Comparison of ENCODE assay signal across 1 cellular context in genomic region chr19:36604656-36605100, GRCh38.
TF ChIP-seq lines count a peak whose summit lies in the region.

No MANE protein-coding gene starts in this region.

TF ChIP-seq in GM12878, 131 proteins besides CTCF, POLR2A, EP300 and RAD21 (continued from another document and continues in another):
- TF ChIP-seq CUX1 (IDR thresholded peaks at IDR 0.05; ENCODE audit: insufficient replicate concordance, low read depth, low read length) (no peak), SMC3 (IDR thresholded peaks at IDR 0.05; ENCODE audit: borderline replicate concordance, low read length) (no peak), IRF4 (IDR thresholded peaks at IDR 0.05; ENCODE audit: low read depth, low read length) (no peak), MXI1 (IDR thresholded peaks at IDR 0.05; ENCODE audit: low read depth, low read length) (peak; percentile 91), TARDBP (IDR thresholded peaks at IDR 0.05; ENCODE audit: borderline replicate concordance) (no peak), ZNF217 (IDR thresholded peaks at IDR 0.05) (no peak), HSF1 (IDR thresholded peaks at IDR 0.05; ENCODE audit: low read depth, low read length) (no peak), TCF12 (IDR thresholded peaks at IDR 0.05; ENCODE audit: low read depth, low read length) (peak; percentile 75), MTA3 (IDR thresholded peaks at IDR 0.05; ENCODE audit: borderline replicate concordance, low read length) (no peak), NR2C1 (IDR thresholded peaks at IDR 0.05) (no peak), ZNF207 (IDR thresholded peaks at IDR 0.05; ENCODE audit: borderline replicate concordance) (0 out of 2 replicates have a peak, but pooled peaks have one; percentile 5), BHLHE40 (IDR thresholded peaks at IDR 0.05; ENCODE audit: borderline replicate concordance in 1 of 2, low read depth in 2 of 2, low read length in 1 of 2) (peak in 1 of 2 experiments; percentile 61; a peak in 2 of 4 replicates), PAX5 (IDR thresholded peaks at IDR 0.05; ENCODE audit: borderline replicate concordance, low read depth, low read length) (no peak), SP1 (IDR thresholded peaks at IDR 0.05; ENCODE audit: low read depth, low read length) (peak; percentile 28), JUND (IDR thresholded peaks at IDR 0.05; ENCODE audit: low read depth, low read length) (no peak), CREB1 (IDR thresholded peaks at IDR 0.05; ENCODE audit: low read depth) (peak; percentile 76; the same call in 1 of the 2 replicates), ZBED1 (IDR thresholded peaks at IDR 0.05; ENCODE audit: borderline replicate concordance) (no peak), LARP7 (IDR thresholded peaks at IDR 0.05) (no peak), ZZZ3 (IDR thresholded peaks at IDR 0.05; ENCODE audit: control insufficient read depth, insufficient read length, low read depth) (no peak), FOXM1 (IDR thresholded peaks at IDR 0.05; ENCODE audit: low read depth, low read length) (no peak), PML (IDR thresholded peaks at IDR 0.05; ENCODE audit: low read length) (no peak), NRF1 (conservative IDR thresholded peaks at IDR 0.05; ENCODE audit: low read depth, low read length) (no peak), PBX3 (IDR thresholded peaks at IDR 0.05; ENCODE audit: insufficient replicate concordance, low read depth, low read length) (peak; percentile 12), MYB (IDR thresholded peaks at IDR 0.05; ENCODE audit: borderline replicate concordance, low read depth, low read length) (no peak), SIN3A (IDR thresholded peaks at IDR 0.05; ENCODE audit: low read depth, low read length) (peak; percentile 81; the same call in 1 of the 2 replicates), MYC (IDR thresholded peaks at IDR 0.05; ENCODE audit: insufficient read depth, insufficient read length, insufficient replicate concordance, low read length, severe bottlenecking) (no peak), KDM1A (IDR thresholded peaks at IDR 0.05; ENCODE audit: borderline replicate concordance) (no peak), ATF7 (IDR thresholded peaks at IDR 0.05; ENCODE audit: low read depth) (0 out of 2 replicates have a peak, but pooled peaks have one; percentile 7), REST (IDR thresholded peaks at IDR 0.05; ENCODE audit: low read depth, low read length) (no peak), TCF3 (IDR thresholded peaks at IDR 0.05; ENCODE audit: borderline replicate concordance, insufficient read depth, low read depth, low read length) (0 out of 2 replicates have a peak, but pooled peaks have one; percentile 25), ZSCAN29 (IDR thresholded peaks at IDR 0.05) (no peak), RAD51 (IDR thresholded peaks at IDR 0.05) (no peak), KAT2A (conservative IDR thresholded peaks at IDR 0.05; ENCODE audit: control insufficient read depth, low read depth, low read length) (no peak), SMAD1 (IDR thresholded peaks at IDR 0.05; ENCODE audit: low read depth, partially characterized antibody) (no peak), JUNB (IDR thresholded peaks at IDR 0.05) (no peak), MEF2B (IDR thresholded peaks at IDR 0.05; ENCODE audit: partially characterized antibody, poor library complexity, severe bottlenecking) (no peak), HDAC6 (IDR thresholded peaks at IDR 0.05; ENCODE audit: unreplicated experiment) (no peak), EED (IDR thresholded peaks at IDR 0.05; ENCODE audit: low read depth) (no peak), EGR1 (IDR thresholded peaks at IDR 0.05; ENCODE audit: borderline replicate concordance in 1 of 2, low read depth in 2 of 2, low read length in 2 of 2) (peak in 1 of 2 experiments; percentile 37; a peak in 1 of 3 replicates), HDGF (IDR thresholded peaks at IDR 0.05) (peak; percentile 83), IRF5 (IDR thresholded peaks at IDR 0.05; ENCODE audit: borderline replicate concordance) (no peak), TBL1XR1 (IDR thresholded peaks at IDR 0.05; ENCODE audit: low read depth, low read length) (no peak)
- TF ChIP-seq, protein P1, sequence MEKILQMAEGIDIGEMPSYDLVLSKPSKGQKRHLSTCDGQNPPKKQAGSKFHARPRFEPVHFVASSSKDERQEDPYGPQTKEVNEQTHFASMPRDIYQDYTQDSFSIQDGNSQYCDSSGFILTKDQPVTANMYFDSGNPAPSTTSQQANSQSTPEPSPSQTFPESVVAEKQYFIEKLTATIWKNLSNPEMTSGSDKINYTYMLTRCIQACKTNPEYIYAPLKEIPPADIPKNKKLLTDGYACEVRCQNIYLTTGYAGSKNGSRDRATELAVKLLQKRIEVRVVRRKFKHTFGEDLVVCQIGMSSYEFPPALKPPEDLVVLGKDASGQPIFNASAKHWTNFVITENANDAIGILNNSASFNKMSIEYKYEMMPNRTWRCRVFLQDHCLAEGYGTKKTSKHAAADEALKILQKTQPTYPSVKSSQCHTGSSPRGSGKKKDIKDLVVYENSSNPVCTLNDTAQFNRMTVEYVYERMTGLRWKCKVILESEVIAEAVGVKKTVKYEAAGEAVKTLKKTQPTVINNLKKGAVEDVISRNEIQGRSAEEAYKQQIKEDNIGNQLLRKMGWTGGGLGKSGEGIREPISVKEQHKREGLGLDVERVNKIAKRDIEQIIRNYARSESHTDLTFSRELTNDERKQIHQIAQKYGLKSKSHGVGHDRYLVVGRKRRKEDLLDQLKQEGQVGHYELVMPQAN (conservative IDR thresholded peaks at IDR 0.05): peak; percentile 77
- TF ChIP-seq, protein P2, sequence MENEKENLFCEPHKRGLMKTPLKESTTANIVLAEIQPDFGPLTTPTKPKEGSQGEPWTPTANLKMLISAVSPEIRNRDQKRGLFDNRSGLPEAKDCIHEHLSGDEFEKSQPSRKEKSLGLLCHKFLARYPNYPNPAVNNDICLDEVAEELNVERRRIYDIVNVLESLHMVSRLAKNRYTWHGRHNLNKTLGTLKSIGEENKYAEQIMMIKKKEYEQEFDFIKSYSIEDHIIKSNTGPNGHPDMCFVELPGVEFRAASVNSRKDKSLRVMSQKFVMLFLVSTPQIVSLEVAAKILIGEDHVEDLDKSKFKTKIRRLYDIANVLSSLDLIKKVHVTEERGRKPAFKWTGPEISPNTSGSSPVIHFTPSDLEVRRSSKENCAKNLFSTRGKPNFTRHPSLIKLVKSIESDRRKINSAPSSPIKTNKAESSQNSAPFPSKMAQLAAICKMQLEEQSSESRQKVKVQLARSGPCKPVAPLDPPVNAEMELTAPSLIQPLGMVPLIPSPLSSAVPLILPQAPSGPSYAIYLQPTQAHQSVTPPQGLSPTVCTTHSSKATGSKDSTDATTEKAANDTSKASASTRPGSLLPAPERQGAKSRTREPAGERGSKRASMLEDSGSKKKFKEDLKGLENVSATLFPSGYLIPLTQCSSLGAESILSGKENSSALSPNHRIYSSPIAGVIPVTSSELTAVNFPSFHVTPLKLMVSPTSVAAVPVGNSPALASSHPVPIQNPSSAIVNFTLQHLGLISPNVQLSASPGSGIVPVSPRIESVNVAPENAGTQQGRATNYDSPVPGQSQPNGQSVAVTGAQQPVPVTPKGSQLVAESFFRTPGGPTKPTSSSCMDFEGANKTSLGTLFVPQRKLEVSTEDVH (IDR thresholded peaks at IDR 0.05; ENCODE audit: low read depth, partially characterized antibody): no peak
- TF ChIP-seq, protein P3, sequence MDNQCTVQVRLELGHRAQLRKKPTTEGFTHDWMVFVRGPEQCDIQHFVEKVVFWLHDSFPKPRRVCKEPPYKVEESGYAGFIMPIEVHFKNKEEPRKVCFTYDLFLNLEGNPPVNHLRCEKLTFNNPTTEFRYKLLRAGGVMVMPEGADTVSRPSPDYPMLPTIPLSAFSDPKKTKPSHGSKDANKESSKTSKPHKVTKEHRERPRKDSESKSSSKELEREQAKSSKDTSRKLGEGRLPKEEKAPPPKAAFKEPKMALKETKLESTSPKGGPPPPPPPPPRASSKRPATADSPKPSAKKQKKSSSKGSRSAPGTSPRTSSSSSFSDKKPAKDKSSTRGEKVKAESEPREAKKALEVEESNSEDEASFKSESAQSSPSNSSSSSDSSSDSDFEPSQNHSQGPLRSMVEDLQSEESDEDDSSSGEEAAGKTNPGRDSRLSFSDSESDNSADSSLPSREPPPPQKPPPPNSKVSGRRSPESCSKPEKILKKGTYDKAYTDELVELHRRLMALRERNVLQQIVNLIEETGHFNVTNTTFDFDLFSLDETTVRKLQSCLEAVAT (IDR thresholded peaks at IDR 0.05): peak; percentile 64; the same call in 1 of the 2 replicates
